Comparison of ENCODE assay signal across 28 cellular contexts in genomic region chr6:83188501-83188900, GRCh38.
"Had no signal": no experiment of that assay in that cellular context is flagged by ENCODE, and none has a peak within 500 bp of the region (broad histone marks: within the 10 kb centered on the region; RNA-seq: fewer than 3 reads in every experiment).

No MANE protein-coding gene starts in this region.

- H3K27ac ChIP-seq: left lung, lower lobe of right lung, neural progenitor cell, neutrophil, parathyroid adenoma, right atrium auricular region, right lobe of liver, suprapubic skin, thoracic aorta, tibial artery, upper lobe of right lung had no signal

- ATAC-seq: left colon; left lung; lower lobe of right lung; natural killer cell; right lobe of liver; stimulated activated effector memory CD8-positive, alpha-beta T cell treated with anti-CD3 and anti-CD28 coated beads, Interleukin-12 subunit alpha, Interleukin-12 subunit beta, amount 100 ng/mL, for 72 hours; upper lobe of right lung had no signal

- H3K36me3 ChIP-seq: thoracic aorta had no signal

- H3K27me3 ChIP-seq: left lung, neural progenitor cell, right atrium auricular region, right lobe of liver, suprapubic skin, tibial artery, upper lobe of right lung had no signal

- H3K27ac Mint-ChIP-seq: immature natural killer cell; mesothelial cell of epicardium; natural killer cell; nephron progenitor cell; neural progenitor cell; stimulated activated effector memory CD8-positive, alpha-beta T cell treated with anti-CD3 and anti-CD28 coated beads, Interleukin-12 subunit alpha, Interleukin-12 subunit beta, amount 100 ng/mL, for 72 hours; stimulated activated naive CD8-positive, alpha-beta T cell treated with anti-CD3 and anti-CD28 coated beads, Interleukin-15, Interleukin-2, amounts not matched to agents 100 ng/mL and 50 ng/mL, for 24 hours had no signal

- H3K4me3 Mint-ChIP-seq: immature natural killer cell; mesothelial cell of epicardium; naive B cell; natural killer cell; nephron progenitor cell; neural progenitor cell; stimulated activated effector memory CD8-positive, alpha-beta T cell treated with anti-CD3 and anti-CD28 coated beads, Interleukin-12 subunit alpha, Interleukin-12 subunit beta, amount 100 ng/mL, for 72 hours; stimulated activated naive CD8-positive, alpha-beta T cell treated with anti-CD3 and anti-CD28 coated beads, Interleukin-15, Interleukin-2, amounts not matched to agents 100 ng/mL and 50 ng/mL, for 24 hours had no signal

- H2AFZ ChIP-seq: neural progenitor cell, parathyroid adenoma had no signal

- H3K9ac ChIP-seq: neural progenitor cell, parathyroid adenoma had no signal

- H3K9me3 Mint-ChIP-seq: immature natural killer cell; mesothelial cell of epicardium; naive B cell; natural killer cell; nephron progenitor cell; neural progenitor cell; stimulated activated effector memory CD8-positive, alpha-beta T cell treated with anti-CD3 and anti-CD28 coated beads, Interleukin-12 subunit alpha, Interleukin-12 subunit beta, amount 100 ng/mL, for 72 hours; stimulated activated naive CD8-positive, alpha-beta T cell treated with anti-CD3 and anti-CD28 coated beads, Interleukin-15, Interleukin-2, amounts not matched to agents 100 ng/mL and 50 ng/mL, for 24 hours had no signal

- DNase-seq: hypothalamus; immature natural killer cell; kidney; left colon; left lung; lower lobe of right lung; mammary epithelial cell; mesenchymal stem cell; naive B cell; natural killer cell; nephron progenitor cell; occipital lobe; right lobe of liver; stimulated activated CD4-positive, alpha-beta T cell treated with anti-CD3 and anti-CD28 coated beads, Interleukin-12 subunit alpha, Interleukin-12 subunit beta, amount 100 ng/mL, for 4 hours; stimulated activated CD4-positive, alpha-beta T cell treated with anti-CD3 and anti-CD28 coated beads, Interleukin-4, amount 100 ng/mL, for 24 hours; stimulated activated naive CD4-positive, alpha-beta T cell; tibial artery; trophoblast cell; upper lobe of right lung had no signal

- H3K27me3 Mint-ChIP-seq: naive B cell; stimulated activated naive CD8-positive, alpha-beta T cell treated with anti-CD3 and anti-CD28 coated beads, Interleukin-15, Interleukin-2, amounts not matched to agents 100 ng/mL and 50 ng/mL, for 24 hours had no signal

- H3K9me3 ChIP-seq: left lung, lower lobe of right lung, neutrophil, right atrium auricular region, right lobe of liver, suprapubic skin, thoracic aorta, tibial artery, upper lobe of right lung had no signal

- H3K4me2 ChIP-seq: neural progenitor cell had no signal

- H3K4me1 ChIP-seq: neural progenitor cell, parathyroid adenoma had no signal

- H3K4me3 ChIP-seq: left lung, lower lobe of right lung, neural progenitor cell, right atrium auricular region, right lobe of liver, suprapubic skin, thoracic aorta, tibial artery, upper lobe of right lung had no signal
